Comparison of ENCODE assay signal across 11 cellular contexts in the genomic region with DNA sequence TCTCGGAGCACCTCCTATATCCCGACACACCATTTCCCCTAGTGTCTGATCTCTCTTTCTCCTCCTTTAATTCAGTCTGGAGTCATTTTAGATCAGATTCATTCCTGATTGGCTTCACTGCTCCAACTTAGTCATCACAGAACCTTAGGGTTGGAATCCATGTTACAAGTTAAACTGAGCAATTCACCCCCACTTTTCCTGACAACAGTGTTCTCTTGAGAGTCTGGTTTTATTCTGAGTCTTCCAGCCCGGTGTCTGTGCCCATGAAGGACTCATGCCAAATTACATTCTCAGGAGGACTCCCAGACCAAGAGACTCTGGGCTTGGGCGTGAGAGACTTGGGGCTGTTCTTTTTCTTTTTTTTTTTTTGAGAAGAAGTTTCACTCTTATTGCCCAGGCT. TPM values are rescaled to one million over a fixed set of nuclear protein-coding genes. Genes with fewer than 3 reads are reported as not detected.
DNase-seq lines count a peak whose midpoint lies in the region; ATAC-seq and TF ChIP-seq lines count a peak whose summit lies in the region.
"Had no signal": no experiment of that assay in that cellular context is flagged by ENCODE, and none has a peak within 500 bp of the region (broad histone marks: within the 10 kb centered on the region; RNA-seq: fewer than 3 reads in every experiment).

No MANE protein-coding gene starts in this region.

- no peak for TF ChIP-seq CTCF in brain microvascular endothelial cell (IDR thresholded peaks at IDR 0.05; ENCODE audit: low read depth, low read length, missing control alignments)
- TF ChIP-seq CTCF in left lung (IDR thresholded peaks at IDR 0.05) = no peak

- H3K4me3 ChIP-seq in brain microvascular endothelial cell (ENCODE audit: low read depth, low read length) = no peak overlapping the region
- no peak overlapping the region for H3K4me3 ChIP-seq in left lung
- no peak overlapping the region for H3K4me3 ChIP-seq in MG63

- intact Hi-C loops in left lung (cut with DNase I) = no loop called here

- H3K27me3 ChIP-seq in brain microvascular endothelial cell (replicated peaks) = no peaks in the 10 kb centered on the region
- H3K27me3 ChIP-seq in left lung = no peaks in the 10 kb centered on the region
- no peaks in the 10 kb centered on the region for H3K27me3 ChIP-seq in MG63

- H3K27ac ChIP-seq in brain microvascular endothelial cell (peak overlapping the region; percentile 85), left lung (peak overlapping the region; percentile 43 to 78)

- no peak for ATAC-seq in left lung

- H3K4me1 ChIP-seq in left lung = peaks cover 16 to 42% of the 10 kb centered on the region in 2 donors

- in situ Hi-C loops in brain microvascular endothelial cell (cut with HindIII; ENCODE audit: low pct_ligation_motif_present, low sequenced_read_pairs) = no loop called here

- H3K36me3 ChIP-seq in brain microvascular endothelial cell (replicated peaks) (no peaks in the 10 kb centered on the region), left lung (no peaks in the 10 kb centered on the region), MG63 (peaks cover 31% of the 10 kb centered on the region)

- DNase-seq in EH (ENCODE audit: low read depth) (peak; percentile 67), brain microvascular endothelial cell (no peak), left lung (no peak), stromal cell of bone marrow (ENCODE audit: low read depth) (peak; percentile 81), ureter (ENCODE audit: low spot score) (no peak), NCI-H2107 (lab: John Stamatoyannopoulos, UW) (no peak), MG63 (no peak), pons (ENCODE audit: low spot score) (no peak)
- DNase-seq: activated naive CD8-positive, alpha-beta T cell treated with anti-CD3 and anti-CD28 coated beads for 36 hours; CD4-positive, alpha-beta memory T cell; NCI-H69 had no signal

- H3K9me3 ChIP-seq in left lung (no peaks in the 10 kb centered on the region), MG63 (no peaks in the 10 kb centered on the region)

RNA-seq across cellular contexts. Expression of gene LPP, which starts 57.5 kb away (rescaled TPM):
- total RNA-seq in left lung (100 to 1,000 TPM; 160 to 220 TPM), ureter (560 TPM)
- total RNA-seq in MG63 (2014; rRNA removed; shearing (Covaris generic); ENCODE audit: low replicate concordance) = 7.9 and 14.2 TPM in 2 replicates

Comparison
In these comparisons a context has a peak if more than half of its experiments do, and no peak if none do; other contexts are left out.
1. DNase-seq: peak in EH (single experiment) and stromal cell of bone marrow (single experiment); none in brain microvascular endothelial cell (single experiment), left lung (0 of 2), ureter (single experiment), NCI-H2107 (single experiment), MG63 (single experiment) and pons (single experiment).
2. RNA of gene LPP, which starts 57.5 kb away (total RNA-seq): 560 TPM in ureter (single experiment) and 160 to 220 TPM in left lung; 7.9 to 14.2 TPM in MG63; every median in the first group is over 10 times any median in the second.